ENCODE assay signal across 8 cellular contexts in genomic region chr16:71894229-71894920, GRCh38. TPM values are rescaled to one million over a fixed set of nuclear protein-coding genes. Genes with fewer than 3 reads are reported as not detected.
A peak's percentile ranks its signal among the peaks of the same experiment; 100 is the strongest.
DNase-seq lines count a peak whose midpoint lies in the region; ATAC-seq and TF ChIP-seq lines count a peak whose summit lies in the region.

No MANE protein-coding gene starts in this region.

- 0 to 1% methylated on average over 25 to 31 of the region's 31 CpGs for WGBS in body of pancreas, 2 donors

- H3K4me3 Mint-ChIP-seq in CD8-positive, alpha-beta memory T cell = peak overlapping the region; percentile 91 to 99 (median 98)

- H3K27me3 Mint-ChIP-seq in CD8-positive, alpha-beta memory T cell = peaks cover 0 to 3% of the 10 kb centered on the region in 2 donors

- peaks cover 0 to 21% (median 0%) of the 10 kb centered on the region in 3 donors for H3K36me3 Mint-ChIP-seq in CD8-positive, alpha-beta memory T cell

- H3K4me1 ChIP-seq in CD8-positive, alpha-beta memory T cell (ENCODE audit: insufficient read depth, low read length) = peaks cover 35% of the 10 kb centered on the region
- peaks cover 3% of the 10 kb centered on the region; the same call in 1 of the 2 replicates for H3K4me1 ChIP-seq in HUES6 (ENCODE audit: control insufficient read depth, insufficient read depth, low read length)
- peaks cover 37% of the 10 kb centered on the region for H3K4me1 ChIP-seq in body of pancreas

- peak overlapping the region; percentile 94 for H3K9ac ChIP-seq in HUES6 (ENCODE audit: low read length)

- H3K4me1 Mint-ChIP-seq in CD8-positive, alpha-beta memory T cell = peaks cover 25 to 30% (median 27%) of the 10 kb centered on the region in 3 donors

- H3K9me3 Mint-ChIP-seq in CD8-positive, alpha-beta memory T cell = peaks cover 0 to 1% (median 0%) of the 10 kb centered on the region in 5 donors

- ATAC-seq in GM19328 (IDR thresholded peaks at IDR 0.05; ENCODE audit: unreplicated experiment) = peak; percentile 19
- peak; percentile 14 for ATAC-seq in body of pancreas

- no peaks in the 10 kb centered on the region for H3K9me3 ChIP-seq in CD8-positive, alpha-beta memory T cell (ENCODE audit: low read length)
- H3K9me3 ChIP-seq in HUES6 (ENCODE audit: control insufficient read depth, insufficient read depth, low read depth, low read length) (no peaks in the 10 kb centered on the region), body of pancreas (no peaks in the 10 kb centered on the region), iPS-18c (ENCODE audit: control insufficient read depth, insufficient read depth, low read length) (no peaks in the 10 kb centered on the region)

- intact Hi-C loops in body of pancreas (cut with DNase I) = loop anchor here (10.0 kb wide), 1 partner anchor 80 kb away; no protein-coding TSS in a partner anchor

- H3K36me3 ChIP-seq in CD8-positive, alpha-beta memory T cell (ENCODE audit: insufficient read depth, low read length) = no peaks in the 10 kb centered on the region
- H3K36me3 ChIP-seq in HUES6 (ENCODE audit: control insufficient read depth, insufficient read depth, low read length) (peaks cover 8% of the 10 kb centered on the region; the same call in 1 of the 2 replicates), body of pancreas (replicated peaks in 1 of 2; ENCODE audit: insufficient read depth in 1 of 2, low read depth in 2 of 2) (no peaks in the 10 kb centered on the region)

- peak in 1 of 7 experiments; percentile 13 for TF ChIP-seq CTCF in body of pancreas (IDR thresholded peaks at IDR 0.05)

- H3K27ac Mint-ChIP-seq in CD8-positive, alpha-beta memory T cell = peak overlapping the region; percentile 95 to 99 (median 97)

- CTCF ChIA-PET in CD8-positive, alpha-beta memory T cell (lab: Charles Lee) = interaction anchor here (1.3 to 12.1 kb wide), 5 partner anchors 12 to 85 kb away, joined by 3 to 123 read pairs (median 3); partner anchors contain the start of genes AP1G1 and ZNF821

- TF ChIP-seq POLR2A in body of pancreas (IDR thresholded peaks at IDR 0.05) = no peak

- H3K27ac ChIP-seq in CD8-positive, alpha-beta memory T cell (ENCODE audit: low read depth, low read length) = peak overlapping the region; percentile 89
- H3K27ac ChIP-seq in HUES6 (ENCODE audit: low read depth, low read length) = peak overlapping the region; percentile 82
- H3K27ac ChIP-seq in body of pancreas = peak overlapping the region; percentile 80 to 99 (median 96)

- DNase-seq in CD8-positive, alpha-beta memory T cell = peak; percentile 23 to 59 (median 38)
- DNase-seq in T follicular helper cell (ENCODE audit: low read depth) (peak; percentile 23), body of pancreas (peak; percentile 42 to 66 (median 59)), skeletal muscle cell (ENCODE audit: low read depth) (no peak), cortex of kidney (lab: John Stamatoyannopoulos, UW) (no peak)

- H3K27me3 ChIP-seq in CD8-positive, alpha-beta memory T cell (ENCODE audit: insufficient read depth, low read length, poor library complexity, severe bottlenecking) = no peaks in the 10 kb centered on the region
- no peaks in the 10 kb centered on the region for H3K27me3 ChIP-seq in HUES6 (ENCODE audit: control insufficient read depth, insufficient read depth, low read length)
- H3K27me3 ChIP-seq in body of pancreas = no peaks in the 10 kb centered on the region

- H3K4me3 ChIP-seq in CD8-positive, alpha-beta memory T cell (ENCODE audit: low read length) = peak overlapping the region; percentile 96
- peak overlapping the region; percentile 84 for H3K4me3 ChIP-seq in HUES6 (ENCODE audit: low read depth, low read length)
- H3K4me3 ChIP-seq in body of pancreas = peak overlapping the region; percentile 57 to 100
- peak overlapping the region; percentile 70 for H3K4me3 ChIP-seq in iPS-18c (ENCODE audit: insufficient read depth, low read depth, low read length)
- H3K4me3 ChIP-seq in skeletal muscle cell (ENCODE audit: low read depth, low read length) = peak overlapping the region; percentile 99

- POLR2A ChIA-PET in CD8-positive, alpha-beta memory T cell (lab: Charles Lee) = interaction anchor here (0.5 to 3.6 kb wide), 10 partner anchors 8 to 432 kb away, joined by 3 to 73 read pairs (median 3); partner anchors contain the start of genes AP1G1, ZNF23 and ZNF821

RNA-seq across cellular contexts. Expression of gene IST1, which starts 1.0 kb away (rescaled TPM):
- 100 to 1,000 TPM; 172 to 177 TPM for total RNA-seq in CD8-positive, alpha-beta memory T cell
- polyA plus RNA-seq in CD8-positive, alpha-beta memory T cell = 144 TPM
- total RNA-seq in body of pancreas = 10 to 100 TPM; 60.3 to 82.8 TPM

RNA-seq across cellular contexts. Expression of gene ZNF821, which starts 10.4 kb away (rescaled TPM):
- total RNA-seq in CD8-positive, alpha-beta memory T cell = 1 to 10 TPM; 3.3 to 5.3 TPM
- 12.6 TPM for polyA plus RNA-seq in CD8-positive, alpha-beta memory T cell
- total RNA-seq in body of pancreas = 1 to 10 TPM; 8.6 to 8.9 TPM

RNA-seq across cellular contexts. Expression of gene ATXN1L, which starts 48.6 kb away (rescaled TPM):
- total RNA-seq in CD8-positive, alpha-beta memory T cell = 10 to 100 TPM; 16.9 to 19.7 TPM
- polyA plus RNA-seq in CD8-positive, alpha-beta memory T cell = 11.9 TPM
- total RNA-seq in body of pancreas = 10 to 100 TPM; 14.5 to 16.2 TPM

Comparison
In these comparisons a context has a peak if more than half of its experiments do, and no peak if none do; other contexts are left out.
1. DNase-seq: peak in CD8-positive, alpha-beta memory T cell (5 of 5), T follicular helper cell (single experiment) and body of pancreas (4 of 4); none in skeletal muscle cell (single experiment) and cortex of kidney (single experiment).
2. Peak in every context shown above with its lines, with median percentiles within 50 percentile points of each other: H3K27ac ChIP-seq and H3K4me3 ChIP-seq.